Comparison of ENCODE assay signal across 11 cellular contexts in genomic region chr16:17365211-17365541, GRCh38.
DNase-seq lines count a peak whose midpoint lies in the region; ATAC-seq and TF ChIP-seq lines count a peak whose summit lies in the region.
"Had no signal": no experiment of that assay in that cellular context is flagged by ENCODE, and none has a peak within 500 bp of the region (broad histone marks: within the 10 kb centered on the region; RNA-seq: fewer than 3 reads in every experiment).

No MANE protein-coding gene starts in this region.

- H3K27ac Mint-ChIP-seq in CD4-positive, CD25-positive, alpha-beta regulatory T cell = peak overlapping the region; percentile 91 to 99 (median 98)
- peak overlapping the region; percentile 82 for H3K27ac Mint-ChIP-seq in HFFc6
- peak overlapping the region; percentile 96 to 99 for H3K27ac Mint-ChIP-seq in natural killer cell

- H3K36me3 Mint-ChIP-seq in CD4-positive, CD25-positive, alpha-beta regulatory T cell = no peaks in the 10 kb centered on the region
- H3K36me3 Mint-ChIP-seq in HFFc6 (ENCODE audit: low read depth) (no peaks in the 10 kb centered on the region), natural killer cell (no peaks in the 10 kb centered on the region)

- peak overlapping the region; percentile 71 to 92 (median 78) for H3K4me3 Mint-ChIP-seq in CD4-positive, CD25-positive, alpha-beta regulatory T cell
- H3K4me3 Mint-ChIP-seq in HFFc6 (no peak overlapping the region), natural killer cell (peak overlapping the region; percentile 52)

- H3K27me3 Mint-ChIP-seq in CD4-positive, CD25-positive, alpha-beta regulatory T cell = peaks cover 16% of the 10 kb centered on the region
- H3K27me3 Mint-ChIP-seq in HFFc6 (ENCODE audit: insufficient read depth) = peaks cover 1% of the 10 kb centered on the region; the same call in 1 of the 2 replicates
- H3K27me3 Mint-ChIP-seq in natural killer cell (ENCODE audit: low read depth in 2 of 2) = no peaks in the 10 kb centered on the region

- H3K9me3 ChIP-seq in CD4-positive, CD25-positive, alpha-beta regulatory T cell (ENCODE audit: control insufficient read depth in 2 of 2, low read length in 2 of 2) = no peaks in the 10 kb centered on the region
- H3K9me3 ChIP-seq in adrenal gland (replicated peaks in 1 of 3) = no peaks in the 10 kb centered on the region
- H3K9me3 ChIP-seq: gastrocnemius medialis, stomach had no signal

- no peaks in the 10 kb centered on the region for H3K9me3 Mint-ChIP-seq in CD4-positive, CD25-positive, alpha-beta regulatory T cell
- no peaks in the 10 kb centered on the region for H3K9me3 Mint-ChIP-seq in HFFc6
- no peaks in the 10 kb centered on the region for H3K9me3 Mint-ChIP-seq in natural killer cell

- WGBS in adrenal gland, 4 donors = 52 to 83% (median 57%) methylated on average over 3 to 4 of the region's 4 CpGs

- DNase-seq in CD4-positive, CD25-positive, alpha-beta regulatory T cell = no peak
- no peak for DNase-seq in HFFc6
- no peak for DNase-seq in adrenal gland
- no peak for DNase-seq in natural killer cell
- DNase-seq in epidermal melanocyte (ENCODE audit: insufficient read length, low spot score) = no peak
- DNase-seq in HK-2 (ENCODE audit: unreplicated experiment) = no peak
- DNase-seq: gastrocnemius medialis; kidney; stimulated activated CD4-positive, alpha-beta T cell treated with anti-CD3 and anti-CD28 coated beads, Interleukin-4, amount 100 ng/mL, for 24 hours; stomach had no signal

- intact Hi-C loops in adrenal gland (cut with DNase I) = no loop called here
- intact Hi-C loops in natural killer cell (cut with micrococcal nuclease) = loop anchor here (5.0 kb wide), 1 partner anchor 102 kb away; no protein-coding TSS in a partner anchor

- peak overlapping the region; percentile 95 for H3K27ac ChIP-seq in CD4-positive, CD25-positive, alpha-beta regulatory T cell (ENCODE audit: insufficient read depth, low read length, poor library complexity, severe bottlenecking)
- peak overlapping the region in 3 of 5 donors; percentile 20 to 41 (median 24) for H3K27ac ChIP-seq in adrenal gland
- H3K27ac ChIP-seq: gastrocnemius medialis had no signal

- no peaks in the 10 kb centered on the region for H3K27me3 ChIP-seq in CD4-positive, CD25-positive, alpha-beta regulatory T cell (ENCODE audit: control insufficient read depth, insufficient read depth, low read length)
- H3K27me3 ChIP-seq in adrenal gland = no peaks in the 10 kb centered on the region
- H3K27me3 ChIP-seq: gastrocnemius medialis, stomach had no signal

- peaks cover 99% of the 10 kb centered on the region for H3K4me1 ChIP-seq in CD4-positive, CD25-positive, alpha-beta regulatory T cell (ENCODE audit: control insufficient read depth, insufficient read depth, low read length, poor library complexity, severe bottlenecking)
- H3K4me1 ChIP-seq in adrenal gland (replicated peaks in 1 of 2) = peaks cover 20 to 65% of the 10 kb centered on the region in 2 donors

- TF ChIP-seq CTCF in HFFc6 (IDR thresholded peaks at IDR 0.05) (no peak), adrenal gland (IDR thresholded peaks at IDR 0.05) (no peak), natural killer cell (IDR thresholded peaks at IDR 0.05) (no peak)

- peak overlapping the region; percentile 65 for H3K4me3 ChIP-seq in CD4-positive, CD25-positive, alpha-beta regulatory T cell (ENCODE audit: low read depth, low read length)
- H3K4me3 ChIP-seq in adrenal gland = no peak overlapping the region
- H3K4me3 ChIP-seq: gastrocnemius medialis, stomach had no signal

- H3K4me1 Mint-ChIP-seq in CD4-positive, CD25-positive, alpha-beta regulatory T cell = peaks cover 31 to 98% (median 88%) of the 10 kb centered on the region in 4 donors
- peaks cover 87% of the 10 kb centered on the region for H3K4me1 Mint-ChIP-seq in HFFc6 (ENCODE audit: low read depth)
- H3K4me1 Mint-ChIP-seq in natural killer cell = peaks cover 89% of the 10 kb centered on the region in 2 donors

- no peak for TF ChIP-seq POLR2A in adrenal gland (IDR thresholded peaks at IDR 0.05)

- no peaks in the 10 kb centered on the region for H3K36me3 ChIP-seq in CD4-positive, CD25-positive, alpha-beta regulatory T cell (ENCODE audit: control insufficient read depth, insufficient read depth, low read length)
- no peaks in the 10 kb centered on the region for H3K36me3 ChIP-seq in adrenal gland (replicated peaks in 1 of 2)
- H3K36me3 ChIP-seq: gastrocnemius medialis, stomach had no signal

- ATAC-seq in CD4-positive, CD25-positive, alpha-beta regulatory T cell (ENCODE audit: low read depth in 2 of 2) = no peak
- ATAC-seq in natural killer cell = no peak
- no peak for ATAC-seq in HG02938 (IDR thresholded peaks at IDR 0.05; ENCODE audit: unreplicated experiment)
- ATAC-seq: gastrocnemius medialis had no signal
